ENCODE assay signal across 2 cellular contexts in genomic region chr15:36545451-36545992, GRCh38.
TF ChIP-seq lines count a peak whose summit lies in the region.

No MANE protein-coding gene starts in this region.

TF ChIP-seq in GM23338, 12 proteins besides CTCF, POLR2A, EP300 and RAD21:
- TF ChIP-seq POLR2AphosphoS5 (IDR thresholded peaks at IDR 0.05; ENCODE audit: low read depth) (no peak), EZH2 (IDR thresholded peaks at IDR 0.05; ENCODE audit: low read depth, unreplicated experiment) (no peak), CREB1 (CRISPR knock-in tag; IDR thresholded peaks at IDR 0.05; ENCODE audit: low read depth) (no peak), JUNB (IDR thresholded peaks at IDR 0.05; ENCODE audit: unreplicated experiment) (no peak), ZNF114 (CRISPR knock-in tag; IDR thresholded peaks at IDR 0.05) (no peak), EZH2phosphoT487 (IDR thresholded peaks at IDR 0.05; ENCODE audit: unreplicated experiment) (no peak), STAT1 (IDR thresholded peaks at IDR 0.05; ENCODE audit: unreplicated experiment) (no peak), ZNF331 (CRISPR knock-in tag; IDR thresholded peaks at IDR 0.05; ENCODE audit: low read depth) (no peak), NANOG (IDR thresholded peaks at IDR 0.05; ENCODE audit: borderline replicate concordance) (no peak)
- TF ChIP-seq, protein P1, sequence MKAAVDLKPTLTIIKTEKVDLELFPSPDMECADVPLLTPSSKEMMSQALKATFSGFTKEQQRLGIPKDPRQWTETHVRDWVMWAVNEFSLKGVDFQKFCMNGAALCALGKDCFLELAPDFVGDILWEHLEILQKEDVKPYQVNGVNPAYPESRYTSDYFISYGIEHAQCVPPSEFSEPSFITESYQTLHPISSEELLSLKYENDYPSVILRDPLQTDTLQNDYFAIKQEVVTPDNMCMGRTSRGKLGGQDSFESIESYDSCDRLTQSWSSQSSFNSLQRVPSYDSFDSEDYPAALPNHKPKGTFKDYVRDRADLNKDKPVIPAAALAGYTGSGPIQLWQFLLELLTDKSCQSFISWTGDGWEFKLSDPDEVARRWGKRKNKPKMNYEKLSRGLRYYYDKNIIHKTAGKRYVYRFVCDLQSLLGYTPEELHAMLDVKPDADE (IDR thresholded peaks at IDR 0.05), result no peak
TF ChIP-seq in GM23338: peak in this region for 0.

TF ChIP-seq in H1, 55 proteins besides CTCF, POLR2A, EP300 and RAD21:
- TF ChIP-seq, protein P2, sequence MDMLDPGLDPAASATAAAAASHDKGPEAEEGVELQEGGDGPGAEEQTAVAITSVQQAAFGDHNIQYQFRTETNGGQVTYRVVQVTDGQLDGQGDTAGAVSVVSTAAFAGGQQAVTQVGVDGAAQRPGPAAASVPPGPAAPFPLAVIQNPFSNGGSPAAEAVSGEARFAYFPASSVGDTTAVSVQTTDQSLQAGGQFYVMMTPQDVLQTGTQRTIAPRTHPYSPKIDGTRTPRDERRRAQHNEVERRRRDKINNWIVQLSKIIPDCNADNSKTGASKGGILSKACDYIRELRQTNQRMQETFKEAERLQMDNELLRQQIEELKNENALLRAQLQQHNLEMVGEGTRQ (IDR thresholded peaks at IDR 0.05; ENCODE audit: low read length), result no peak
- TF ChIP-seq MAFK (IDR thresholded peaks at IDR 0.05; ENCODE audit: low read depth, low read length) (no peak), MAX (IDR thresholded peaks at IDR 0.05) (peak; percentile 54; the same call in 1 of the 2 replicates), E2F6 (IDR thresholded peaks at IDR 0.05) (peak; percentile 27; the same call in 1 of the 2 replicates), YY1 (IDR thresholded peaks at IDR 0.05; ENCODE audit: low read depth, low read length) (no peak), KDM5A (IDR thresholded peaks at IDR 0.05; ENCODE audit: low read length) (no peak)
